18 cellular contexts compared by ENCODE assay signal in the genomic region with DNA sequence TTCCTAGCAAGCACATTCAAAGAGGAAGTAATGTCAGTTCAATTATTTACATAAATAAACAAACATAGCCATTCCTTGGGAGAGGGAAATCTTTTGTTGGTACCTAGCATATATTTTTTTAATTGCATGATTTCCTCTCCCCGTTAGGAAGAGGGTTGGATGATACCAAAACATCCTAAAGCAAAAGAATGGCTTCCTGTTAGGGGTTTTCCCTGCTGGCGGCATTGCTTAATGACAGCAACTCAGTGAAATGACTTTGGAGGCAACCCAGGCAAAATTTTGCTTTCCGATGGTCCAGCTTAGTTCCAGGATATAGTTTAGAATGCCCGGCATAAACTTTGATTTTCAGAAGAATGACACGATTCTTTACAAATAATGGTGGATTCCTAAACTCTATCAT.
"Had no signal": no experiment of that assay in that cellular context is flagged by ENCODE, and none has a peak within 500 bp of the region (broad histone marks: within the 10 kb centered on the region; RNA-seq: fewer than 3 reads in every experiment).

No MANE protein-coding gene starts in this region.

- H3K27ac ChIP-seq: body of pancreas, cardiac muscle cell, foreskin keratinocyte, ovary, prostate gland, right atrium auricular region had no signal

- H3K9me3 ChIP-seq: ovary, prostate gland, right atrium auricular region had no signal

- H3K36me3 ChIP-seq: cardiac muscle cell, ovary, prostate gland, right atrium auricular region had no signal

- H3K27me3 ChIP-seq: body of pancreas, cardiac muscle cell, ovary, right atrium auricular region had no signal

- H3K27ac Mint-ChIP-seq: activated CD4-positive, alpha-beta T cell treated with anti-CD3 and anti-CD28 coated beads, Interleukin-2, amount 10 ng/mL, durations not matched to agents 24 days and 14 days; activated CD8-positive, alpha-beta memory T cell treated with anti-CD3 and anti-CD28 coated beads, Interleukin-2, amount 10 ng/mL, durations not matched to agents 7 days and 5 days; activated CD8-positive, alpha-beta T cell treated with anti-CD3 and anti-CD28 coated beads for 36 hours; activated naive CD4-positive, alpha-beta T cell treated with anti-CD3 and anti-CD28 coated beads, Interleukin-2, amount 10 ng/mL, durations not matched to agents 7 days and 5 days; natural killer cell treated with Interleukin-12 subunit alpha and Interleukin-12 subunit beta and Interleukin-15 and Interleukin-18, amount 100 ng/mL, for 72 hours had no signal

- H3K4me1 Mint-ChIP-seq: activated CD4-positive, alpha-beta T cell treated with anti-CD3 and anti-CD28 coated beads, Interleukin-2, amount 10 ng/mL, durations not matched to agents 24 days and 14 days; activated CD8-positive, alpha-beta memory T cell treated with anti-CD3 and anti-CD28 coated beads, Interleukin-2, amount 10 ng/mL, durations not matched to agents 7 days and 5 days; activated naive CD4-positive, alpha-beta T cell treated with anti-CD3 and anti-CD28 coated beads, Interleukin-2, amount 10 ng/mL, durations not matched to agents 7 days and 5 days had no signal

- H3K4me3 Mint-ChIP-seq: activated CD4-positive, alpha-beta T cell treated with anti-CD3 and anti-CD28 coated beads, Interleukin-2, amount 10 ng/mL, durations not matched to agents 24 days and 14 days; activated CD8-positive, alpha-beta memory T cell treated with anti-CD3 and anti-CD28 coated beads, Interleukin-2, amount 10 ng/mL, durations not matched to agents 7 days and 5 days; activated CD8-positive, alpha-beta T cell treated with anti-CD3 and anti-CD28 coated beads for 36 hours; activated naive CD4-positive, alpha-beta T cell treated with anti-CD3 and anti-CD28 coated beads, Interleukin-2, amount 10 ng/mL, durations not matched to agents 7 days and 5 days; natural killer cell treated with Interleukin-12 subunit alpha and Interleukin-12 subunit beta and Interleukin-15 and Interleukin-18, amount 100 ng/mL, for 72 hours had no signal

- H3K4me1 ChIP-seq: body of pancreas, foreskin keratinocyte, prostate gland, right atrium auricular region had no signal

- H3K9me3 Mint-ChIP-seq: activated CD4-positive, alpha-beta T cell treated with anti-CD3 and anti-CD28 coated beads, Interleukin-2, amount 10 ng/mL, durations not matched to agents 24 days and 14 days; activated CD8-positive, alpha-beta T cell treated with anti-CD3 and anti-CD28 coated beads for 36 hours; activated naive CD4-positive, alpha-beta T cell treated with anti-CD3 and anti-CD28 coated beads, Interleukin-2, amount 10 ng/mL, durations not matched to agents 7 days and 5 days; natural killer cell treated with Interleukin-12 subunit alpha and Interleukin-12 subunit beta and Interleukin-15 and Interleukin-18, amount 100 ng/mL, for 72 hours had no signal

- H3K36me3 Mint-ChIP-seq: activated CD8-positive, alpha-beta memory T cell treated with anti-CD3 and anti-CD28 coated beads, Interleukin-2, amount 10 ng/mL, durations not matched to agents 7 days and 5 days; activated naive CD4-positive, alpha-beta T cell treated with anti-CD3 and anti-CD28 coated beads, Interleukin-2, amount 10 ng/mL, durations not matched to agents 7 days and 5 days; natural killer cell treated with Interleukin-12 subunit alpha and Interleukin-12 subunit beta and Interleukin-15 and Interleukin-18, amount 100 ng/mL, for 72 hours had no signal

- H3K4me3 ChIP-seq: body of pancreas, cardiac muscle cell, ovary, prostate gland, right atrium auricular region had no signal

- ATAC-seq: activated CD4-positive, CD25-positive, alpha-beta regulatory T cell treated with anti-CD3 and anti-CD28 coated beads, Interleukin-2, amount 50 U/mL, for 24 hours; activated CD8-positive, alpha-beta memory T cell treated with anti-CD3 and anti-CD28 coated beads, Interleukin-2, amount 10 ng/mL, durations not matched to agents 7 days and 5 days; activated CD8-positive, alpha-beta T cell treated with anti-CD3 and anti-CD28 coated beads for 36 hours; body of pancreas; foreskin keratinocyte; natural killer cell treated with Interleukin-12 subunit alpha and Interleukin-12 subunit beta and Interleukin-15 and Interleukin-18, amount 100 ng/mL, for 72 hours; stimulated activated naive CD8-positive, alpha-beta T cell treated with anti-CD3 and anti-CD28 coated beads, Interleukin-15, Interleukin-2, amounts not matched to agents 100 U/mL and 50 U/mL, for 24 hours had no signal

- DNase-seq: activated CD4-positive, alpha-beta T cell treated with anti-CD3 and anti-CD28 coated beads, Interleukin-2, amount 10 ng/mL, durations not matched to agents 24 days and 14 days; activated CD8-positive, alpha-beta memory T cell treated with anti-CD3 and anti-CD28 coated beads, Interleukin-2, amount 10 ng/mL, durations not matched to agents 7 days and 5 days; activated CD8-positive, alpha-beta T cell treated with anti-CD3 and anti-CD28 coated beads for 36 hours; activated effector memory CD4-positive, alpha-beta T cell treated with anti-CD3 and anti-CD28 coated beads, Interleukin-2, amount 50 U/mL, for 16 hours; activated naive CD4-positive, alpha-beta T cell treated with anti-CD3 and anti-CD28 coated beads, Interleukin-2, amount 10 ng/mL, durations not matched to agents 7 days and 5 days; activated T-cell treated with anti-CD3 and anti-CD28 coated beads for 4 hours; body of pancreas; cortex of kidney; foreskin keratinocyte; hypothalamus; ovary; stimulated activated CD4-positive, alpha-beta T cell treated with anti-CD3 and anti-CD28 coated beads, Interleukin-4, amount 100 ng/mL, for 4 hours; stimulated activated naive CD8-positive, alpha-beta T cell treated with anti-CD3 and anti-CD28 coated beads, Interleukin-15, Interleukin-2, amounts not matched to agents 100 U/mL and 50 U/mL, for 24 hours had no signal
